9 cellular contexts compared by ENCODE assay signal in genomic region chr20:49979030-49979832, GRCh38.
DNase-seq lines count a peak whose midpoint lies in the region; ATAC-seq and TF ChIP-seq lines count a peak whose summit lies in the region.
"Had no signal": no experiment of that assay in that cellular context is flagged by ENCODE, and none has a peak within 500 bp of the region (broad histone marks: within the 10 kb centered on the region; RNA-seq: fewer than 3 reads in every experiment).

No MANE protein-coding gene starts in this region.

- no peaks in the 10 kb centered on the region for H3K79me2 ChIP-seq in MM.1S (ENCODE audit: low read length)

- TF ChIP-seq CTCF in MM.1S (IDR thresholded peaks at IDR 0.05; ENCODE audit: low read length) (peak; percentile 99), VCaP (conservative IDR thresholded peaks at IDR 0.05) (peak; percentile 100)

- H2AFZ ChIP-seq in MM.1S (ENCODE audit: low read length), result peak overlapping the region; percentile 61

- H3K27ac ChIP-seq in MM.1S (ENCODE audit: low read length), result no peak overlapping the region
- peak overlapping the region; percentile 65; the same call in 1 of the 2 replicates for H3K27ac ChIP-seq in VCaP
- H3K27ac ChIP-seq: epithelial cell of prostate had no signal

- no peaks in the 10 kb centered on the region for H3F3A ChIP-seq in MM.1S (ENCODE audit: insufficient read depth, low read length)

- no peak overlapping the region for H3K9ac ChIP-seq in MM.1S (ENCODE audit: low read length)

- no peaks in the 10 kb centered on the region for H3K9me2 ChIP-seq in MM.1S (replicated peaks; ENCODE audit: insufficient read depth, low read length)

- ATAC-seq in HG02884 (IDR thresholded peaks at IDR 0.05; ENCODE audit: unreplicated experiment) (no peak), GM21619 (IDR thresholded peaks at IDR 0.05; ENCODE audit: unreplicated experiment) (no peak)

- no peaks in the 10 kb centered on the region for H3K9me3 ChIP-seq in MM.1S (replicated peaks; ENCODE audit: insufficient read depth, low read length)

- peak overlapping the region; percentile 76 for H3K4me2 ChIP-seq in MM.1S (ENCODE audit: low read depth, low read length)

- peak; percentile 90 for DNase-seq in GM03348 (ENCODE audit: low spot score)
- DNase-seq in MM.1S, result peak; percentile 40
- peak; percentile 50 to 74 for DNase-seq in T47D (ENCODE audit: low read depth in 1 of 2, low spot score in 1 of 2)
- DNase-seq in kidney tubule cell (ENCODE audit: low spot score), result peak; percentile 47
- peak; percentile 71 to 75 for DNase-seq in stimulated activated CD4-positive, alpha-beta T cell treated with anti-CD3 and anti-CD28 coated beads, Interleukin-2, amount 100 ng/mL, for 24 hours

- H3K4me1 ChIP-seq in MM.1S (ENCODE audit: low read length), result peaks cover 3% of the 10 kb centered on the region

- H4K20me1 ChIP-seq in MM.1S (ENCODE audit: insufficient read depth, low read length), result no peaks in the 10 kb centered on the region

- in situ Hi-C loops in T47D (cut with HindIII; ENCODE audit: low pct_unique_long_range_greater_than_20kb, low sequenced_read_pairs), result no loop called here

- H3K27me3 ChIP-seq in MM.1S (replicated peaks; ENCODE audit: insufficient read depth, low read length), result no peaks in the 10 kb centered on the region

- H3K4me3 ChIP-seq in MM.1S (ENCODE audit: low read length), result peak overlapping the region; percentile 28; the same call in 1 of the 2 replicates

- no peaks in the 10 kb centered on the region for H3K36me3 ChIP-seq in MM.1S (replicated peaks; ENCODE audit: insufficient read depth, low read length)

Comparison
In these comparisons a context has a peak if more than half of its experiments do, and no peak if none do; other contexts are left out.
1. DNase-seq: peak in every context shown above with its lines; median percentile 90 in GM03348; 73 in stimulated activated CD4-positive, alpha-beta T cell treated with anti-CD3 and anti-CD28 coated beads, Interleukin-2, amount 100 ng/mL, for 24 hours; 62 in T47D; 47 in kidney tubule cell; 40 in MM.1S.